Comparison of ENCODE assay signal across 29 cellular contexts in the genomic region with DNA sequence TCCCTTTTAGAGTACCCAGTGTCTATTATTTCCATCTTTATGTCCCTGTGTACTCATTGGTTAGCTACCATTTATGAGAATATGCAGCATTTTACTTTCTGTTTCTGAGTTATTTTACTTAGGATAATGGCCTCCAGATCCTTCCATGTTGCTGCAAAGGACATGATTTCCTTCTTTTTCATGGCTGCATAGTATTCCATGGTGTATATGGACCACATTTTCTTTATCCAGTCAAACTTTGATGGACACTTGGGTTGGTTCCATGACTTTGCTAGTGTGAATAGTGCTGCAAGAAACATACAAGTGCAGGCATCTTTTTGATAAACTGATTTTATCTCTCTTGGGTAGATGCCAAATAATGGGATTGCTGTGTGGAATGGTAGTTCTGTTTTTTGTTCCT.
"Had no signal": no experiment of that assay in that cellular context is flagged by ENCODE, and none has a peak within 500 bp of the region (broad histone marks: within the 10 kb centered on the region; RNA-seq: fewer than 3 reads in every experiment).

No MANE protein-coding gene starts in this region.

- ATAC-seq: activated CD4-positive, alpha-beta T cell treated with anti-CD3 and anti-CD28 coated beads for 36 hours; activated CD8-positive, alpha-beta memory T cell treated with anti-CD3 and anti-CD28 coated beads, Interleukin-2, amount 10 ng/mL, durations not matched to agents 7 days and 5 days; activated CD8-positive, alpha-beta T cell treated with anti-CD3 and anti-CD28 coated beads, Interleukin-2, amount 10 ng/mL, durations not matched to agents 7 days and 5 days; activated T-helper 17 cell treated with anti-CD3 and anti-CD28 coated beads, Interleukin-2, amount 50 U/mL, for 72 hours; esophagus mucosa; foreskin keratinocyte; gastrocnemius medialis; heart left ventricle had no signal

- DNase-seq: activated CD4-positive, alpha-beta memory T cell treated with anti-CD3 and anti-CD28 coated beads for 36 hours; activated CD4-positive, alpha-beta T cell treated with anti-CD3 and anti-CD28 coated beads for 36 hours; activated CD4-positive, alpha-beta T cell treated with anti-CD3 and anti-CD28 coated beads, Interleukin-2, amount 10 ng/mL, durations not matched to agents 24 days and 14 days; activated CD4-positive, CD25-positive, alpha-beta regulatory T cell; activated CD4-positive, CD25-positive, alpha-beta regulatory T cell treated with anti-CD3 and anti-CD28 coated beads, Interleukin-2, amount 50 U/mL, for 72 hours; activated CD8-positive, alpha-beta memory T cell treated with anti-CD3 and anti-CD28 coated beads, Interleukin-2, amount 10 ng/mL, durations not matched to agents 7 days and 5 days; activated CD8-positive, alpha-beta memory T cell treated with anti-CD3 and anti-CD28 coated beads, Interleukin-2, amount 50 U/mL, for 4 hours; activated CD8-positive, alpha-beta T cell treated with anti-CD3 and anti-CD28 coated beads, Interleukin-2, amount 10 ng/mL, durations not matched to agents 7 days and 5 days; activated effector memory CD4-positive, alpha-beta T cell treated with Interleukin-2 at 50 U/mL for 16 hours; activated gamma-delta T cell treated with Interleukin-2 at 50 U/mL for 16 hours; activated naive CD4-positive, alpha-beta T cell treated with anti-CD3 and anti-CD28 coated beads, Interleukin-2, amount 50 U/mL, for 16 hours; activated naive CD4-positive, alpha-beta T cell treated with Interleukin-2 at 50 U/mL for 16 hours; activated T-cell treated with anti-CD3 and anti-CD28 coated beads, Interleukin-2, amount 50 U/mL, for 1 hour; amniotic stem cell; anterior cingulate cortex; brain microvascular endothelial cell; dorsolateral prefrontal cortex; effector memory CD4-positive, alpha-beta T cell; endodermal cell; foreskin keratinocyte; gastrocnemius medialis; glutamatergic neuron; heart left ventricle; T-helper 2 cell had no signal

- H3K9me3 ChIP-seq: gastrocnemius medialis had no signal

- H3K27me3 ChIP-seq: brain microvascular endothelial cell, dorsolateral prefrontal cortex, foreskin keratinocyte, gastrocnemius medialis, heart left ventricle had no signal

- FAIRE-seq: astrocyte, bronchial epithelial cell had no signal

- H3K27ac ChIP-seq: brain microvascular endothelial cell, coronary artery, dorsolateral prefrontal cortex, foreskin keratinocyte, gastrocnemius medialis, heart left ventricle had no signal

- H3K4me1 ChIP-seq: foreskin keratinocyte, gastrocnemius medialis had no signal

- H3K4me3 ChIP-seq: coronary artery, dorsolateral prefrontal cortex, gastrocnemius medialis, heart left ventricle had no signal

- H3K36me3 ChIP-seq: gastrocnemius medialis had no signal
